ENCODE assay signal across 17 cellular contexts in genomic region chr6:151097207-151097606, GRCh38.
DNase-seq lines count a peak whose midpoint lies in the region; ATAC-seq and TF ChIP-seq lines count a peak whose summit lies in the region.
"Had no signal": no experiment of that assay in that cellular context is flagged by ENCODE, and none has a peak within 500 bp of the region (broad histone marks: within the 10 kb centered on the region; RNA-seq: fewer than 3 reads in every experiment).

No MANE protein-coding gene starts in this region.

- peak overlapping the region; percentile 58 for H3K27ac Mint-ChIP-seq in activated naive CD8-positive, alpha-beta T cell
- H3K27ac Mint-ChIP-seq in activated naive CD8-positive, alpha-beta T cell treated with anti-CD3 and anti-CD28 coated beads for 36 hours: no peak overlapping the region
- H3K27ac Mint-ChIP-seq in CD4-positive, alpha-beta T cell: no peak overlapping the region
- H3K27ac Mint-ChIP-seq: CD4-positive, alpha-beta memory T cell had no signal

- peaks cover 26 to 37% of the 10 kb centered on the region in 2 experiments for H3K36me3 ChIP-seq in SK-N-SH (replicated peaks in 1 of 2; ENCODE audit: control insufficient read depth in 1 of 2, insufficient read depth in 2 of 2, low read length in 1 of 2)
- no peaks in the 10 kb centered on the region for H3K36me3 ChIP-seq in KMS-11 (ENCODE audit: insufficient read depth)
- H3K36me3 ChIP-seq in subcutaneous abdominal adipose tissue (ENCODE audit: control insufficient read depth in 5 of 5, insufficient read depth in 5 of 5, low read length in 5 of 5): no peaks in the 10 kb centered on the region

- no peak for DNase-seq in SK-N-SH
- no peak for DNase-seq in activated naive CD8-positive, alpha-beta T cell treated with anti-CD3 and anti-CD28 coated beads for 36 hours
- no peak for DNase-seq in CD4-positive, alpha-beta T cell
- DNase-seq: AML-193; CD4-positive, alpha-beta memory T cell; DMS153; DMS79; GDM1; GOT3; H7 had no signal

- H3K4me1 ChIP-seq in SK-N-SH (ENCODE audit: control insufficient read depth in 1 of 2, insufficient read depth in 2 of 2, low read depth in 1 of 2, low read length in 1 of 2): no peaks in the 10 kb centered on the region; a peak in 1 of 4 replicates
- H3K4me1 ChIP-seq in KMS-11 (ENCODE audit: low read depth, poor library complexity, severe bottlenecking): peaks cover 52% of the 10 kb centered on the region
- H3K4me1 ChIP-seq in subcutaneous abdominal adipose tissue (ENCODE audit: control insufficient read depth in 5 of 5, insufficient read depth in 5 of 5, low read length in 5 of 5): peaks cover 9 to 52% (median 31%) of the 10 kb centered on the region in 5 donors

- WGBS in SK-N-SH (ENCODE audit: low lambda C conversion rate): 98% methylated on average over 3 of the region's 3 CpGs

- TF ChIP-seq CTCF in SK-N-SH (IDR thresholded peaks at IDR 0.05) (no peak), KMS-11 (conservative IDR thresholded peaks at IDR 0.05; ENCODE audit: low read depth, low read length) (no peak)
- TF ChIP-seq CTCF in CD4-positive, alpha-beta T cell (IDR thresholded peaks at IDR 0.05): no peak

- H3K27ac ChIP-seq in SK-N-SH (ENCODE audit: low read depth in 2 of 2, low read length in 1 of 2) (no peak overlapping the region), KMS-11 (peak overlapping the region; percentile 81), subcutaneous abdominal adipose tissue (ENCODE audit: low read depth, low read length) (peak overlapping the region; percentile 45)
- no peak overlapping the region for H3K27ac ChIP-seq in CD4-positive, alpha-beta T cell (ENCODE audit: low read depth, low read length)
- H3K27ac ChIP-seq: 22Rv1, A549, C4-2B had no signal

- peaks cover 45% of the 10 kb centered on the region for H3K36me3 Mint-ChIP-seq in activated naive CD8-positive, alpha-beta T cell
- H3K36me3 Mint-ChIP-seq in activated naive CD8-positive, alpha-beta T cell treated with anti-CD3 and anti-CD28 coated beads for 36 hours: peaks cover 69% of the 10 kb centered on the region
- peaks cover 39% of the 10 kb centered on the region for H3K36me3 Mint-ChIP-seq in CD4-positive, alpha-beta T cell (ENCODE audit: low read depth)

- H3K9me3 Mint-ChIP-seq in activated naive CD8-positive, alpha-beta T cell (ENCODE audit: low read depth): no peaks in the 10 kb centered on the region
- H3K9me3 Mint-ChIP-seq in activated naive CD8-positive, alpha-beta T cell treated with anti-CD3 and anti-CD28 coated beads for 36 hours: peaks cover 1% of the 10 kb centered on the region
- peaks cover 3% of the 10 kb centered on the region for H3K9me3 Mint-ChIP-seq in CD4-positive, alpha-beta T cell

- no peak overlapping the region for H3K4me3 Mint-ChIP-seq in activated naive CD8-positive, alpha-beta T cell
- H3K4me3 Mint-ChIP-seq in activated naive CD8-positive, alpha-beta T cell treated with anti-CD3 and anti-CD28 coated beads for 36 hours: no peak overlapping the region
- H3K4me3 Mint-ChIP-seq in CD4-positive, alpha-beta T cell: no peak overlapping the region
- H3K4me3 Mint-ChIP-seq: CD4-positive, alpha-beta memory T cell had no signal

- no peaks in the 10 kb centered on the region for H3K27me3 Mint-ChIP-seq in activated naive CD8-positive, alpha-beta T cell
- H3K27me3 Mint-ChIP-seq in activated naive CD8-positive, alpha-beta T cell treated with anti-CD3 and anti-CD28 coated beads for 36 hours: no peaks in the 10 kb centered on the region
- H3K27me3 Mint-ChIP-seq in CD4-positive, alpha-beta T cell: no peaks in the 10 kb centered on the region
- H3K27me3 Mint-ChIP-seq: CD4-positive, alpha-beta memory T cell had no signal

- POLR2A ChIA-PET in SK-N-SH (lab: Yijun Ruan, JAX): no interaction called here
- POLR2A ChIA-PET in CD4-positive, alpha-beta T cell (lab: Charles Lee): no interaction called here

- CTCF ChIA-PET in SK-N-SH (lab: Yijun Ruan, JAX): interaction anchor here (1.2 to 1.4 kb wide), 2 partner anchors 39 to 227 kb away, joined by 3 to 4 read pairs; no protein-coding TSS in a partner anchor
- CTCF ChIA-PET in CD4-positive, alpha-beta T cell (lab: Charles Lee): no interaction called here

- TF ChIP-seq EP300 in SK-N-SH (IDR thresholded peaks at IDR 0.05; ENCODE audit: borderline replicate concordance in 1 of 2, low read depth in 1 of 2, low read length in 1 of 2): no peak

- no peaks in the 10 kb centered on the region for H3K9me2 ChIP-seq in SK-N-SH

- no peaks in the 10 kb centered on the region for H3F3A ChIP-seq in SK-N-SH (replicated peaks; ENCODE audit: insufficient read depth)

- H2AFZ ChIP-seq in SK-N-SH (ENCODE audit: low read depth) (no peak overlapping the region), KMS-11 (ENCODE audit: low read depth) (no peak overlapping the region)

- no peaks in the 10 kb centered on the region for H3K4me1 Mint-ChIP-seq in activated naive CD8-positive, alpha-beta T cell (ENCODE audit: low read depth)
- H3K4me1 Mint-ChIP-seq in activated naive CD8-positive, alpha-beta T cell treated with anti-CD3 and anti-CD28 coated beads for 36 hours: peaks cover 2% of the 10 kb centered on the region
- H3K4me1 Mint-ChIP-seq in CD4-positive, alpha-beta T cell (ENCODE audit: low read depth): no peaks in the 10 kb centered on the region
- H3K4me1 Mint-ChIP-seq: CD4-positive, alpha-beta memory T cell had no signal

- TF ChIP-seq RAD21 in SK-N-SH (IDR thresholded peaks at IDR 0.05; ENCODE audit: low read length): no peak

- intact Hi-C loops in CD4-positive, alpha-beta T cell (cut with DNase I, micrococcal nuclease): no loop called here

- H3K27me3 ChIP-seq in SK-N-SH (ENCODE audit: insufficient read depth) (no peaks in the 10 kb centered on the region), KMS-11 (ENCODE audit: insufficient read depth, low read depth) (no peaks in the 10 kb centered on the region), subcutaneous abdominal adipose tissue (ENCODE audit: control insufficient read depth in 5 of 5, insufficient read depth in 4 of 5, low read length in 5 of 5) (no peaks in the 10 kb centered on the region)
- no peaks in the 10 kb centered on the region for H3K27me3 ChIP-seq in CD4-positive, alpha-beta T cell (ENCODE audit: control insufficient read depth, insufficient read depth, low read length)

- H3K9me3 ChIP-seq in SK-N-SH (no peaks in the 10 kb centered on the region), subcutaneous abdominal adipose tissue (ENCODE audit: control insufficient read depth in 5 of 5, low read length in 5 of 5) (no peaks in the 10 kb centered on the region)
- H3K9me3 ChIP-seq in CD4-positive, alpha-beta T cell (ENCODE audit: control insufficient read depth, low read length): no peaks in the 10 kb centered on the region
- H3K9me3 ChIP-seq: A549 had no signal

- no peaks in the 10 kb centered on the region for H3K79me2 ChIP-seq in SK-N-SH (ENCODE audit: insufficient read depth)
- H3K79me2 ChIP-seq in KMS-11 (ENCODE audit: insufficient read depth, low read depth): no peaks in the 10 kb centered on the region

- H3K9ac ChIP-seq in SK-N-SH (no peak overlapping the region), KMS-11 (no peak overlapping the region; the same call in 1 of the 2 replicates), subcutaneous abdominal adipose tissue (ENCODE audit: low read length in 5 of 5) (no peak overlapping the region)

- no peak for ATAC-seq in SK-N-SH treated with all-trans-retinoic acid at 6 μM for 48 hours
- no peak for ATAC-seq in CD4-positive, alpha-beta T cell (ENCODE audit: poor library complexity)
- ATAC-seq: A549 had no signal

- H3K4me3 ChIP-seq in SK-N-SH (ENCODE audit: low read depth in 2 of 2, low read length in 1 of 2): no peak overlapping the region
- no peak overlapping the region for H3K4me3 ChIP-seq in KMS-11 (IDR thresholded peaks at IDR 0.05; ENCODE audit: insufficient read depth, low read depth, low read length)
- no peak overlapping the region for H3K4me3 ChIP-seq in subcutaneous abdominal adipose tissue (ENCODE audit: low read depth in 1 of 5, low read length in 5 of 5)
- H3K4me3 ChIP-seq: A549 had no signal

- no peaks in the 10 kb centered on the region for H4K20me1 ChIP-seq in SK-N-SH (ENCODE audit: insufficient read depth)
- no peaks in the 10 kb centered on the region for H4K20me1 ChIP-seq in KMS-11 (ENCODE audit: insufficient read depth)

- H3K4me2 ChIP-seq in SK-N-SH (no peak overlapping the region), KMS-11 (peak overlapping the region; percentile 58; the same call in 1 of the 2 replicates)
- H3K4me2 ChIP-seq: A549 had no signal

TF ChIP-seq in SK-N-SH treated with all-trans-retinoic acid at 6 μM for 48 hours, 23 proteins besides CTCF, POLR2A, EP300 and RAD21 (continues in another document):
- TF ChIP-seq ZNF8 (CRISPR knock-in tag; IDR thresholded peaks at IDR 0.05): peak; percentile 84
- TF ChIP-seq ZNF70 (CRISPR knock-in tag; IDR thresholded peaks at IDR 0.05): no peak
- TF ChIP-seq OSR1 (CRISPR knock-in tag; IDR thresholded peaks at IDR 0.05): no peak
- TF ChIP-seq ESRRG (CRISPR knock-in tag; IDR thresholded peaks at IDR 0.05): no peak

TF ChIP-seq in SK-N-SH, 30 proteins besides CTCF, POLR2A, EP300 and RAD21:
- TF ChIP-seq, protein P1, sequence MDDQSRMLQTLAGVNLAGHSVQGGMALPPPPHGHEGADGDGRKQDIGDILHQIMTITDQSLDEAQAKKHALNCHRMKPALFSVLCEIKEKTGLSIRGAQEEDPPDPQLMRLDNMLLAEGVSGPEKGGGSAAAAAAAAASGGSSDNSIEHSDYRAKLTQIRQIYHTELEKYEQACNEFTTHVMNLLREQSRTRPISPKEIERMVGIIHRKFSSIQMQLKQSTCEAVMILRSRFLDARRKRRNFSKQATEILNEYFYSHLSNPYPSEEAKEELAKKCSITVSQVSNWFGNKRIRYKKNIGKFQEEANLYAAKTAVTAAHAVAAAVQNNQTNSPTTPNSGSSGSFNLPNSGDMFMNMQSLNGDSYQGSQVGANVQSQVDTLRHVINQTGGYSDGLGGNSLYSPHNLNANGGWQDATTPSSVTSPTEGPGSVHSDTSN (IDR thresholded peaks at IDR 0.05): no peak
- no peak for TF ChIP-seq MXI1 (IDR thresholded peaks at IDR 0.05; ENCODE audit: low read depth, low read length)
- TF ChIP-seq JUND (IDR thresholded peaks at IDR 0.05): no peak
- no peak for TF ChIP-seq MEF2A (IDR thresholded peaks at IDR 0.05; ENCODE audit: borderline replicate concordance, low read depth)
- no peak for TF ChIP-seq FOXM1 (IDR thresholded peaks at IDR 0.05; ENCODE audit: low read depth)
- no peak for TF ChIP-seq YY1 (IDR thresholded peaks at IDR 0.05; ENCODE audit: low read depth)
- TF ChIP-seq, protein P2, sequence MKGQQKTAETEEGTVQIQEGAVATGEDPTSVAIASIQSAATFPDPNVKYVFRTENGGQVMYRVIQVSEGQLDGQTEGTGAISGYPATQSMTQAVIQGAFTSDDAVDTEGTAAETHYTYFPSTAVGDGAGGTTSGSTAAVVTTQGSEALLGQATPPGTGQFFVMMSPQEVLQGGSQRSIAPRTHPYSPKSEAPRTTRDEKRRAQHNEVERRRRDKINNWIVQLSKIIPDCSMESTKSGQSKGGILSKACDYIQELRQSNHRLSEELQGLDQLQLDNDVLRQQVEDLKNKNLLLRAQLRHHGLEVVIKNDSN (IDR thresholded peaks at IDR 0.05; ENCODE audit: borderline replicate concordance, low read depth): no peak

Comparison
In these comparisons a context has a peak if more than half of its experiments do, and no peak if none do; other contexts are left out.
1. H3K27ac ChIP-seq: peak in KMS-11 (single experiment) and subcutaneous abdominal adipose tissue (single experiment); none in SK-N-SH (0 of 2) and CD4-positive, alpha-beta T cell (single experiment).